ENCODE assay signal across 10 cellular contexts in genomic region chr1:58197811-58198210, GRCh38.
"Had no signal": no experiment of that assay in that cellular context is flagged by ENCODE, and none has a peak within 500 bp of the region (broad histone marks: within the 10 kb centered on the region; RNA-seq: fewer than 3 reads in every experiment).

No MANE protein-coding gene starts in this region.

- ATAC-seq: activated CD4-positive, alpha-beta T cell treated with anti-CD3 and anti-CD28 coated beads for 36 hours; activated CD4-positive, CD25-positive, alpha-beta regulatory T cell treated with anti-CD3 and anti-CD28 coated beads, Interleukin-2, amount 50 U/mL, for 24 hours; activated CD8-positive, alpha-beta memory T cell treated with anti-CD3 and anti-CD28 coated beads, Interleukin-2, amount 10 ng/mL, durations not matched to agents 7 days and 5 days; activated CD8-positive, alpha-beta T cell treated with anti-CD3 and anti-CD28 coated beads for 36 hours; activated CD8-positive, alpha-beta T cell treated with anti-CD3 and anti-CD28 coated beads, Interleukin-2, amount 10 ng/mL, durations not matched to agents 7 days and 5 days; T-cell; T-helper 17 cell; WTC11 had no signal

- H3K27ac ChIP-seq: VCaP, WERI-Rb-1 had no signal

- H3K36me3 ChIP-seq: WERI-Rb-1 had no signal
